Comparison of ENCODE assay signal across 24 cellular contexts in genomic region chr15:64286473-64286872, GRCh38.
"Had no signal": no experiment of that assay in that cellular context is flagged by ENCODE, and none has a peak within 500 bp of the region (broad histone marks: within the 10 kb centered on the region; RNA-seq: fewer than 3 reads in every experiment).

No MANE protein-coding gene starts in this region.

- DNase-seq: activated CD4-positive, alpha-beta T cell treated with anti-CD3 and anti-CD28 coated beads for 36 hours; activated CD4-positive, alpha-beta T cell treated with anti-CD3 and anti-CD28 coated beads, Interleukin-2, amount 10 ng/mL, durations not matched to agents 7 days and 5 days; activated CD4-positive, alpha-beta T cell treated with anti-CD3 and anti-CD28 coated beads, Interleukin-2, amount 50 U/mL, for 48 hours; activated CD8-positive, alpha-beta memory T cell treated with anti-CD3 and anti-CD28 coated beads, Interleukin-2, amount 50 U/mL, for 4 hours; activated CD8-positive, alpha-beta T cell treated with anti-CD3 and anti-CD28 coated beads, Interleukin-2, amount 10 ng/mL, durations not matched to agents 7 days and 5 days; activated gamma-delta T cell treated with Interleukin-2 at 50 U/mL for 16 hours; activated naive CD4-positive, alpha-beta T cell treated with anti-CD3 and anti-CD28 coated beads for 36 hours; activated T-cell treated with anti-CD3 and anti-CD28 coated beads for 4 hours; activated T-cell treated with anti-CD3 and anti-CD28 coated beads, Interleukin-2, amount 50 U/mL, for 4 hours; adrenal gland; body of pancreas; NCI-H1694; NCI-H1930; NCI-H2081 treated with DMSO at 0.1 percent for 48 hours; NCI-H226; NCI-H446 treated with DMSO at 0.1 percent for 48 hours; NCI-H524; PC-9; SIG-M5 had no signal

- H3K36me3 ChIP-seq: adrenal gland, breast epithelium had no signal

- ATAC-seq: activated CD4-positive, alpha-beta T cell treated with anti-CD3 and anti-CD28 coated beads for 36 hours; activated CD4-positive, CD25-positive, alpha-beta regulatory T cell treated with anti-CD3 and anti-CD28 coated beads, Interleukin-2, amount 50 U/mL, for 24 hours; activated CD8-positive, alpha-beta T cell treated with anti-CD3 and anti-CD28 coated beads, Interleukin-2, amount 10 ng/mL, durations not matched to agents 7 days and 5 days; activated naive CD4-positive, alpha-beta T cell treated with anti-CD3 and anti-CD28 coated beads, Interleukin-2, amount 50 U/mL, for 72 hours; activated T-cell treated with anti-CD3 and anti-CD28 coated beads, Interleukin-2, amount 50 U/mL, for 4 hours; body of pancreas; Right ventricle myocardium inferior had no signal

- H3K27ac ChIP-seq: adrenal gland, body of pancreas, breast epithelium, PC-9, RWPE1 had no signal

- H3K9me3 ChIP-seq: adrenal gland, body of pancreas, breast epithelium had no signal

- H3K4me1 ChIP-seq: breast epithelium had no signal

- H3K4me3 ChIP-seq: adrenal gland, body of pancreas, breast epithelium, PC-9 had no signal

- H3K27me3 ChIP-seq: adrenal gland, body of pancreas, breast epithelium had no signal
